ENCODE assay signal across 19 cellular contexts in genomic region chrX:154360155-154360713, GRCh38.
"Had no signal": no experiment of that assay in that cellular context is flagged by ENCODE, and none has a peak within 500 bp of the region (broad histone marks: within the 10 kb centered on the region; RNA-seq: fewer than 3 reads in every experiment).

No MANE protein-coding gene starts in this region.

- H3K4me1 ChIP-seq: breast epithelium, gastrocnemius medialis, suprapubic skin, uterus had no signal

- ATAC-seq: activated T-cell treated with anti-CD3 and anti-CD28 coated beads, Interleukin-2, amount 50 U/mL, for 4 hours; gastrocnemius medialis; naive thymus-derived CD4-positive, alpha-beta T cell had no signal

- DNase-seq: activated CD4-positive, alpha-beta memory T cell treated with anti-CD3 and anti-CD28 coated beads for 36 hours; activated CD4-positive, CD25-positive, alpha-beta regulatory T cell treated with anti-CD3 and anti-CD28 coated beads, Interleukin-2, amount 50 U/mL, for 72 hours; activated gamma-delta T cell; activated T-cell treated with anti-CD3 and anti-CD28 coated beads, Interleukin-2, amount 50 U/mL, for 4 hours; gastrocnemius medialis; hippocampal formation; kidney glomerular epithelial cell; naive thymus-derived CD4-positive, alpha-beta T cell; nucleus accumbens; stimulated activated CD4-positive, alpha-beta T cell treated with anti-CD3 and anti-CD28 coated beads, Interleukin-12 subunit alpha, Interleukin-12 subunit beta, amount 100 ng/mL, for 4 hours; stimulated activated naive CD4-positive, alpha-beta T cell treated with Interleukin-2 at 50 U/mL for 16 hours; SW 1271; T-helper 9 cell; uterus had no signal

- H3K4me3 Mint-ChIP-seq: activated CD4-positive, alpha-beta memory T cell treated with anti-CD3 and anti-CD28 coated beads for 36 hours; activated naive CD8-positive, alpha-beta T cell; activated T-cell treated with anti-CD3 and anti-CD28 coated beads, Interleukin-2, amount 50 U/mL, for 4 hours had no signal

- H3K27ac ChIP-seq: gastrocnemius medialis, suprapubic skin had no signal

- H3K36me3 ChIP-seq: breast epithelium, gastrocnemius medialis, uterus had no signal

- H3K9me3 ChIP-seq: breast epithelium, gastrocnemius medialis, suprapubic skin, uterus had no signal

- H3K36me3 Mint-ChIP-seq: activated naive CD8-positive, alpha-beta T cell had no signal

- H3K27ac Mint-ChIP-seq: activated CD4-positive, alpha-beta memory T cell treated with anti-CD3 and anti-CD28 coated beads for 36 hours; activated naive CD8-positive, alpha-beta T cell; progenitor cell of endocrine pancreas had no signal

- H3K27me3 ChIP-seq: gastrocnemius medialis, suprapubic skin, uterus had no signal

- H3K27me3 Mint-ChIP-seq: activated CD4-positive, alpha-beta memory T cell treated with anti-CD3 and anti-CD28 coated beads for 36 hours; activated naive CD8-positive, alpha-beta T cell; naive thymus-derived CD4-positive, alpha-beta T cell; progenitor cell of endocrine pancreas had no signal

- H3K4me3 ChIP-seq: breast epithelium, gastrocnemius medialis, lung, suprapubic skin, uterus had no signal
